ENCODE assay signal across 1 cellular context in the genomic region with DNA sequence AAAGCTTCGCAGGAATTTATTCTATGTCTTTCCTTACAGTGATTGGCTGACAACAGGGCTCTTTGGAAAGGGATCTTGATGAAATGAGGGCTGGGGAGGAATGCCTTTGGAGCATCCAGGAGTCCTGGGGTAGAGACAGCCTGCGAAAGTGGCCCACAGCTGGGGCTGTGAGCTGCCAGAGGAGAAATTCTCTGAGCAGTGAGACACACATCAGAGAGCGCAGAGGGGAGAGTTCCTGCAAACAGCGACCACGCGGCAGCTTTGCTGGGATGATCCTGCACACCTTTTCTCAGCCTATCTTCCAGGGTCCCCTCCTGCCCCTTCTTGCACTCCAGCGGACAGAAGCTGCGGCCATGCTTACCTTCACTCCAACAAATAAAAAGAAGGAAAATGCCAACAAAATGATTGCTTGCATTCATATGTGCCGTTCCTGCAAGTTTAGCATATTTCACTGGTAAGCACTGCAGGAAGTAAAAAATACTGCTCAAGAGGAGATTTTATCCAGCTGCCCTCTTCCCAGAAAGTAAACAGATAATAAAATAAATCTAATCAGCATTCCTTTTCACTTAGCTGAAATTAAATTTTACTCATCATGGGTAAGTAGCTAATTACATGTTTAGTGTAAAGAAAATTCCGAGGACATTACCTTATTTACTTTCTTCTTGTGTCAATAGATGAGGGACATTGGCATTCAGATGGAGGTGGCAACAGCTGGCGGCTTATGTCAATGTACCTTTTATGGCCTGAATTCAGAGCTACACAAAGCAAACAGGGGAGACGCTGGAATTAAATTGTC.
TF ChIP-seq lines count a peak whose summit lies in the region.

No MANE protein-coding gene starts in this region.

TF ChIP-seq in SK-N-SH treated with all-trans-retinoic acid at 6 μM for 48 hours, 23 proteins besides CTCF, POLR2A, EP300 and RAD21 (continued from another document):
- TF ChIP-seq ISL1 (CRISPR knock-in tag; IDR thresholded peaks at IDR 0.05) (peak; percentile 70), TCF4 (CRISPR knock-in tag; IDR thresholded peaks at IDR 0.05; ENCODE audit: borderline replicate concordance) (peak; percentile 26; the same call in 1 of the 2 replicates), ZNF8 (CRISPR knock-in tag; IDR thresholded peaks at IDR 0.05) (no peak)
- TF ChIP-seq, protein P1, sequence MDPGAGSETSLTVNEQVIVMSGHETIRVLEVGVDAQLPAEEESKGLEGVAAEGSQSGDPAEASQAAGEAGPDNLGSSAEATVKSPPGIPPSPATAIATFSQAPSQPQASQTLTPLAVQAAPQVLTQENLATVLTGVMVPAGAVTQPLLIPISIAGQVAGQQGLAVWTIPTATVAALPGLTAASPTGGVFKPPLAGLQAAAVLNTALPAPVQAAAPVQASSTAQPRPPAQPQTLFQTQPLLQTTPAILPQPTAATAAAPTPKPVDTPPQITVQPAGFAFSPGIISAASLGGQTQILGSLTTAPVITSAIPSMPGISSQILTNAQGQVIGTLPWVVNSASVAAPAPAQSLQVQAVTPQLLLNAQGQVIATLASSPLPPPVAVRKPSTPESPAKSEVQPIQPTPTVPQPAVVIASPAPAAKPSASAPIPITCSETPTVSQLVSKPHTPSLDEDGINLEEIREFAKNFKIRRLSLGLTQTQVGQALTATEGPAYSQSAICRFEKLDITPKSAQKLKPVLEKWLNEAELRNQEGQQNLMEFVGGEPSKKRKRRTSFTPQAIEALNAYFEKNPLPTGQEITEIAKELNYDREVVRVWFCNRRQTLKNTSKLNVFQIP (CRISPR knock-in tag; IDR thresholded peaks at IDR 0.05; ENCODE audit: borderline replicate concordance, low read depth) = no peak; the same call in 1 of the 2 replicates
